ENCODE assay signal across 1 cellular context in genomic region chr22:20607157-20607907, GRCh38.
TF ChIP-seq lines count a peak whose summit lies in the region.

No MANE protein-coding gene starts in this region.

TF ChIP-seq in HEK293, 187 proteins besides CTCF, POLR2A, EP300 and RAD21 (continued from another document):
- TF ChIP-seq ZNF2 (tag by site-specific recombination; IDR thresholded peaks at IDR 0.05) (no peak), ZIC2 (tag by site-specific recombination; IDR thresholded peaks at IDR 0.05) (peak; percentile 91), ZBTB8A (tag by site-specific recombination; IDR thresholded peaks at IDR 0.05) (0 out of 2 replicates have a peak, but pooled peaks have one; percentile 24), ZNF777 (tag by site-specific recombination; IDR thresholded peaks at IDR 0.05; ENCODE audit: borderline replicate concordance) (no peak), ZNF19 (tag by site-specific recombination; IDR thresholded peaks at IDR 0.05; ENCODE audit: low read depth) (no peak), EGR2 (tag by site-specific recombination; IDR thresholded peaks at IDR 0.05; ENCODE audit: low read depth) (peak; percentile 92), ZBTB44 (tag by site-specific recombination; IDR thresholded peaks at IDR 0.05) (no peak), ZNF416 (tag by site-specific recombination; IDR thresholded peaks at IDR 0.05) (no peak), INSM2 (tag by site-specific recombination; IDR thresholded peaks at IDR 0.05) (no peak), ZNF558 (tag by site-specific recombination; IDR thresholded peaks at IDR 0.05) (no peak), ZNF629 (tag by site-specific recombination; IDR thresholded peaks at IDR 0.05) (no peak), ZNF561 (tag by site-specific recombination; IDR thresholded peaks at IDR 0.05; ENCODE audit: borderline replicate concordance) (no peak)
- TF ChIP-seq, protein P1, sequence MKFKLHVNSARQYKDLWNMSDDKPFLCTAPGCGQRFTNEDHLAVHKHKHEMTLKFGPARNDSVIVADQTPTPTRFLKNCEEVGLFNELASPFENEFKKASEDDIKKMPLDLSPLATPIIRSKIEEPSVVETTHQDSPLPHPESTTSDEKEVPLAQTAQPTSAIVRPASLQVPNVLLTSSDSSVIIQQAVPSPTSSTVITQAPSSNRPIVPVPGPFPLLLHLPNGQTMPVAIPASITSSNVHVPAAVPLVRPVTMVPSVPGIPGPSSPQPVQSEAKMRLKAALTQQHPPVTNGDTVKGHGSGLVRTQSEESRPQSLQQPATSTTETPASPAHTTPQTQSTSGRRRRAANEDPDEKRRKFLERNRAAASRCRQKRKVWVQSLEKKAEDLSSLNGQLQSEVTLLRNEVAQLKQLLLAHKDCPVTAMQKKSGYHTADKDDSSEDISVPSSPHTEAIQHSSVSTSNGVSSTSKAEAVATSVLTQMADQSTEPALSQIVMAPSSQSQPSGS (tag by site-specific recombination; IDR thresholded peaks at IDR 0.05; ENCODE audit: low read depth) = no peak
